In genomic region chr7:131251371-131251770, GRCh38 we compare ENCODE assay signal across 7 cellular contexts.
"Had no signal": no experiment of that assay in that cellular context is flagged by ENCODE, and none has a peak within 500 bp of the region (broad histone marks: within the 10 kb centered on the region; RNA-seq: fewer than 3 reads in every experiment).

No MANE protein-coding gene starts in this region.

- H3K4me3 Mint-ChIP-seq: IgD-negative memory B cell had no signal

- H3K27ac Mint-ChIP-seq: IgD-negative memory B cell had no signal

- H3K27ac ChIP-seq: HL-60 had no signal

- ATAC-seq: HepG2, K562 had no signal

- H3K4me1 Mint-ChIP-seq: IgD-negative memory B cell had no signal

- H3K4me3 ChIP-seq: K562 had no signal

- DNase-seq: IMR-90, KBM-7, KG1 had no signal
